20 cellular contexts compared by ENCODE assay signal in genomic region chr9:125681086-125681622, GRCh38. TPM values are rescaled to one million over a fixed set of nuclear protein-coding genes. Genes with fewer than 3 reads are reported as not detected.
DNase-seq lines count a peak whose midpoint lies in the region; ATAC-seq, FAIRE-seq and TF ChIP-seq lines count a peak whose summit lies in the region.
"Had no signal": no experiment of that assay in that cellular context is flagged by ENCODE, and none has a peak within 500 bp of the region (broad histone marks: within the 10 kb centered on the region; RNA-seq: fewer than 3 reads in every experiment).

No MANE protein-coding gene starts in this region.

- no peaks in the 10 kb centered on the region for H3K36me3 ChIP-seq in HepG2 (replicated peaks in 1 of 2; ENCODE audit: control insufficient read depth in 1 of 2, insufficient read depth in 2 of 2, low read length in 2 of 2)
- H3K36me3 ChIP-seq in right lobe of liver = no peaks in the 10 kb centered on the region

- H3K4me3 Mint-ChIP-seq in WTC11 = no peak overlapping the region
- H3K4me3 Mint-ChIP-seq in immature natural killer cell = no peak overlapping the region
- no peak overlapping the region for H3K4me3 Mint-ChIP-seq in activated CD8-positive, alpha-beta memory T cell treated with anti-CD3 and anti-CD28 coated beads, Interleukin-2, amount 10 ng/mL, durations not matched to agents 7 days and 5 days
- H3K4me3 Mint-ChIP-seq: B cell had no signal

- intact Hi-C loops in HepG2 (cut with micrococcal nuclease; ENCODE audit: unreplicated experiment) (no loop called here), right lobe of liver (cut with DNase I) (no loop called here)

- ATAC-seq in HepG2 (peak; percentile 74), right lobe of liver (no peak), WTC11 (no peak; the same call in 1 of the 2 replicates), GM21619 (IDR thresholded peaks at IDR 0.05; ENCODE audit: unreplicated experiment) (no peak)
- no peak for ATAC-seq in activated CD8-positive, alpha-beta memory T cell treated with anti-CD3 and anti-CD28 coated beads, Interleukin-2, amount 10 ng/mL, durations not matched to agents 7 days and 5 days

- POLR2A ChIA-PET in HepG2 (lab: Yijun Ruan, JAX) (interaction anchor here (2.3 kb wide), 1 partner anchor 26 kb away, joined by 15 read pairs; the partner anchor contains the start of gene MAPKAP1), WTC11 (lab: Charles Lee) (no interaction called here)

- 25% methylated on average over 3 of the region's 3 CpGs for WGBS in HepG2 (ENCODE audit: low lambda C conversion rate)
- WGBS in right lobe of liver (ENCODE audit: insufficient coverage, low coverage, low lambda C conversion rate, missing lambda C conversion rate) = 91% methylated on average over 3 of the region's 3 CpGs

- H3K9me3 Mint-ChIP-seq in WTC11 (no peaks in the 10 kb centered on the region), immature natural killer cell (no peaks in the 10 kb centered on the region)
- H3K9me3 Mint-ChIP-seq in activated CD8-positive, alpha-beta memory T cell treated with anti-CD3 and anti-CD28 coated beads, Interleukin-2, amount 10 ng/mL, durations not matched to agents 7 days and 5 days (ENCODE audit: low read depth) = no peaks in the 10 kb centered on the region

- CTCF ChIA-PET in HepG2 (lab: Yijun Ruan, JAX; ENCODE audit: low intra/inter-chr PET ratio, low total read pairs) (no interaction called here), WTC11 (lab: Charles Lee) (interaction anchor here (1.1 to 1.4 kb wide), 3 partner anchors 9 to 122 kb away, joined by 3 to 6 read pairs (median 4); no protein-coding TSS in a partner anchor)
- CTCF ChIA-PET in activated CD8-positive, alpha-beta memory T cell treated with anti-CD3 and anti-CD28 coated beads, Interleukin-2, amount 10 ng/mL, durations not matched to agents 7 days and 5 days (lab: Charles Lee) = no interaction called here

- no peak overlapping the region; a peak in 2 of 6 replicates for H3K4me3 ChIP-seq in HepG2 (replicated peaks in 1 of 3; ENCODE audit: insufficient read depth in 1 of 3, low read depth in 2 of 3, low read length in 3 of 3)
- no peak overlapping the region for H3K4me3 ChIP-seq in right lobe of liver

- H4K20me1 ChIP-seq in HepG2 (ENCODE audit: insufficient read depth, low read length) = no peaks in the 10 kb centered on the region; the same call in 1 of the 2 replicates

- H3K27me3 ChIP-seq in HepG2 (ENCODE audit: control insufficient read depth in 1 of 2, insufficient read depth in 2 of 2, low read length in 2 of 2) (no peaks in the 10 kb centered on the region), right lobe of liver (no peaks in the 10 kb centered on the region)

- TF ChIP-seq POLR2A in HepG2 (IDR thresholded peaks at IDR 0.05; ENCODE audit: insufficient read depth in 1 of 2, low read depth in 2 of 2, low read length in 2 of 2) (no peak), right lobe of liver (IDR thresholded peaks at IDR 0.05) (no peak)

- peak overlapping the region; percentile 62 for H3K4me2 ChIP-seq in HepG2 (ENCODE audit: low read depth, low read length)
- H3K4me2 ChIP-seq: SK-N-SH had no signal

- FAIRE-seq in HepG2 (lab: Jason Lieb, UNC) = peak; percentile 40
- FAIRE-seq: G401.6 had no signal

- BruUV-seq in HepG2 (replicated peaks; lab: Mats Ljungman, UMichigan) = no TSS peak

- TF ChIP-seq RAD21 in HepG2 (CRISPR knock-in tag; IDR thresholded peaks at IDR 0.05) = no peak

- TF ChIP-seq CTCF in HepG2 (CRISPR knock-in tag; IDR thresholded peaks at IDR 0.05) (no peak), right lobe of liver (IDR thresholded peaks at IDR 0.05) (no peak), WTC11 (IDR thresholded peaks at IDR 0.05) (no peak)

- no peaks in the 10 kb centered on the region for H3K36me3 Mint-ChIP-seq in WTC11
- peaks cover 0 to 6% (median 0%) of the 10 kb centered on the region in 3 donors for H3K36me3 Mint-ChIP-seq in immature natural killer cell
- peaks cover 10% of the 10 kb centered on the region for H3K36me3 Mint-ChIP-seq in activated CD8-positive, alpha-beta memory T cell treated with anti-CD3 and anti-CD28 coated beads, Interleukin-2, amount 10 ng/mL, durations not matched to agents 7 days and 5 days

- H3K4me1 ChIP-seq in HepG2 (ENCODE audit: insufficient read depth, low read length) (peaks cover 21% of the 10 kb centered on the region), right lobe of liver (no peaks in the 10 kb centered on the region)

- H3K4me1 Mint-ChIP-seq in WTC11 (peaks cover 49% of the 10 kb centered on the region), immature natural killer cell (peaks cover 6 to 24% of the 10 kb centered on the region in 2 donors)
- H3K4me1 Mint-ChIP-seq in activated CD8-positive, alpha-beta memory T cell treated with anti-CD3 and anti-CD28 coated beads, Interleukin-2, amount 10 ng/mL, durations not matched to agents 7 days and 5 days = peaks cover 2% of the 10 kb centered on the region

- DNase-seq in HepG2 (ENCODE audit: low spot score) (peak; percentile 53), right lobe of liver (no peak), WTC11 (ENCODE audit: low spot score) (no peak), myocyte (ENCODE audit: low read depth) (peak; percentile 30), immature natural killer cell (no peak), GM19238 (ENCODE audit: insufficient read length, low spot score) (no peak)
- no peak for DNase-seq in activated CD8-positive, alpha-beta memory T cell treated with anti-CD3 and anti-CD28 coated beads, Interleukin-2, amount 10 ng/mL, durations not matched to agents 7 days and 5 days
- DNase-seq: 8988T, KG1, NCI-H1417, NCI-H187, NCI-H226, NCI-H524, NCI-H82, OCI-M1, SHP77, SK-N-SH had no signal

- H2AFZ ChIP-seq in HepG2 (ENCODE audit: low read length) = no peak overlapping the region

- H3K27ac ChIP-seq in HepG2 (ENCODE audit: extremely low read length, insufficient read depth, low read length) = no peak overlapping the region
- no peak overlapping the region for H3K27ac ChIP-seq in right lobe of liver

- H3K27ac Mint-ChIP-seq in WTC11 = peak overlapping the region; percentile 24; the same call in 1 of the 2 replicates
- H3K27ac Mint-ChIP-seq in immature natural killer cell = no peak overlapping the region
- no peak overlapping the region for H3K27ac Mint-ChIP-seq in activated CD8-positive, alpha-beta memory T cell treated with anti-CD3 and anti-CD28 coated beads, Interleukin-2, amount 10 ng/mL, durations not matched to agents 7 days and 5 days
- H3K27ac Mint-ChIP-seq: B cell had no signal

- H3K79me2 ChIP-seq in HepG2 (ENCODE audit: insufficient read depth, low read length) = peaks cover 6% of the 10 kb centered on the region

- no peaks in the 10 kb centered on the region for H3K27me3 Mint-ChIP-seq in WTC11 (ENCODE audit: low read depth)
- no peaks in the 10 kb centered on the region for H3K27me3 Mint-ChIP-seq in immature natural killer cell (ENCODE audit: low read depth in 3 of 3)
- H3K27me3 Mint-ChIP-seq in activated CD8-positive, alpha-beta memory T cell treated with anti-CD3 and anti-CD28 coated beads, Interleukin-2, amount 10 ng/mL, durations not matched to agents 7 days and 5 days = no peaks in the 10 kb centered on the region
- H3K27me3 Mint-ChIP-seq: B cell had no signal

- no peak overlapping the region for H3K9ac ChIP-seq in HepG2 (ENCODE audit: insufficient read depth, low read depth, low read length)
- H3K9ac ChIP-seq: SK-N-SH had no signal

- in situ Hi-C loops in HepG2 (cut with HindIII; ENCODE audit: extremely low pct_ligation_motif_present, low pct_unique_long_range_greater_than_20kb) = no loop called here

- TF ChIP-seq EP300 in HepG2 (IDR thresholded peaks at IDR 0.05; ENCODE audit: low read depth in 2 of 2, low read length in 2 of 2) (no peak), HepG2 (CRISPR knock-in tag; IDR thresholded peaks at IDR 0.05; ENCODE audit: borderline replicate concordance) (no peak)

- H3K9me3 ChIP-seq in HepG2 (ENCODE audit: low read length) (no peaks in the 10 kb centered on the region), right lobe of liver (no peaks in the 10 kb centered on the region)
- H3K9me3 ChIP-seq: SK-N-SH had no signal

RNA-seq across cellular contexts. Expression of gene MAPKAP1, which starts 25.9 kb away (rescaled TPM):
- 63.3 and 64.3 TPM in 2 replicates for total RNA-seq in HepG2 (2016; rRNA removed; fragmentation: Illumina TruSeq; extraction: Trizol)
- total RNA-seq in HepG2 (2016; cell fraction: cytosol; rRNA removed; fragmentation: Illumina TruSeq; extraction: Trizol; ENCODE audit: low read depth) = 73.6 and 79.6 TPM in 2 replicates
- total RNA-seq in HepG2 (2016; cell fraction: insoluble cytoplasmic fraction; rRNA removed; fragmentation: Illumina TruSeq; extraction: Trizol) = 50.8 and 66.4 TPM in 2 replicates
- 151 and 154 TPM in 2 replicates for total RNA-seq in HepG2 (2016; cell fraction: membrane; rRNA removed; fragmentation: Illumina TruSeq; extraction: Trizol)
- total RNA-seq in HepG2 (2016; cell fraction: nucleus; rRNA removed; fragmentation: Illumina TruSeq; extraction: Trizol) = 40.3 and 49.7 TPM in 2 replicates
- polyA plus RNA-seq in HepG2 (2011; rRNA removed) = 38.3 and 45.0 TPM in 2 replicates
- 31.1 and 37.8 TPM in 2 replicates for polyA plus RNA-seq in HepG2 (2011; cell fraction: cytosol; rRNA removed)
- 19.1 and 22.9 TPM in 2 replicates for polyA plus RNA-seq in HepG2 (2011; cell fraction: nucleus; rRNA removed)
- 23.3 and 24.3 TPM in 2 replicates for polyA plus RNA-seq in HepG2 (2012)
- polyA plus RNA-seq in HepG2 (2016; cell fraction: cytosol; fragmentation: Illumina TruSeq; extraction: Trizol; ENCODE audit: low read depth) = 152 and 156 TPM in 2 replicates
- 64.7 and 77.0 TPM in 2 replicates for polyA plus RNA-seq in HepG2 (2016; cell fraction: insoluble cytoplasmic fraction; fragmentation: Illumina TruSeq; extraction: Trizol; ENCODE audit: low read depth)
- polyA plus RNA-seq in HepG2 (2016; cell fraction: membrane; fragmentation: Illumina TruSeq; extraction: Trizol; ENCODE audit: low read depth) = 215 and 223 TPM in 2 replicates
- polyA plus RNA-seq in HepG2 (2016; cell fraction: nucleus; fragmentation: Illumina TruSeq; extraction: Trizol; ENCODE audit: insufficient read depth, low read depth) = 63.9 and 70.8 TPM in 2 replicates
- polyA minus RNA-seq in HepG2 (2011; rRNA and poly(A)+ RNA removed; ENCODE audit: low replicate concordance) = 42.8 and 148 TPM in 2 replicates
- 8.1 and 12.7 TPM in 2 replicates for polyA minus RNA-seq in HepG2 (2011; cell fraction: cytosol; rRNA and poly(A)+ RNA removed)
- 39.3 and 49.2 TPM in 2 replicates for polyA minus RNA-seq in HepG2 (2011; cell fraction: nucleus; rRNA and poly(A)+ RNA removed)
- total RNA-seq in right lobe of liver = 10 to 100 TPM; 29.6 to 53.2 (median 48.3) TPM
- total RNA-seq in WTC11 (2021) = 102 to 115 TPM (median 111 TPM) in 3 replicates
- total RNA-seq in myocyte = 109 and 116 TPM in 2 replicates
- polyA plus RNA-seq in myocyte (2012) = 98.3 TPM
- 10 to 100 TPM; 56.9 to 75.1 (median 59.3) TPM for polyA plus RNA-seq in immature natural killer cell
- total RNA-seq in activated CD8-positive, alpha-beta memory T cell treated with anti-CD3 and anti-CD28 coated beads, Interleukin-2, amount 10 ng/mL, durations not matched to agents 7 days and 5 days = 10 to 100 TPM; 53.2 to 59.4 TPM

Comparison
In these comparisons a context has a peak if more than half of its experiments do, and no peak if none do; other contexts are left out.
1. DNase-seq: peak in HepG2 (single experiment) and myocyte (single experiment); none in right lobe of liver (0 of 3), WTC11 (single experiment), immature natural killer cell (0 of 3), activated CD8-positive, alpha-beta memory T cell treated with anti-CD3 and anti-CD28 coated beads, Interleukin-2, amount 10 ng/mL, durations not matched to agents 7 days and 5 days (single experiment) and GM19238 (single experiment).